ENCODE assay signal across 2 cellular contexts in the genomic region with DNA sequence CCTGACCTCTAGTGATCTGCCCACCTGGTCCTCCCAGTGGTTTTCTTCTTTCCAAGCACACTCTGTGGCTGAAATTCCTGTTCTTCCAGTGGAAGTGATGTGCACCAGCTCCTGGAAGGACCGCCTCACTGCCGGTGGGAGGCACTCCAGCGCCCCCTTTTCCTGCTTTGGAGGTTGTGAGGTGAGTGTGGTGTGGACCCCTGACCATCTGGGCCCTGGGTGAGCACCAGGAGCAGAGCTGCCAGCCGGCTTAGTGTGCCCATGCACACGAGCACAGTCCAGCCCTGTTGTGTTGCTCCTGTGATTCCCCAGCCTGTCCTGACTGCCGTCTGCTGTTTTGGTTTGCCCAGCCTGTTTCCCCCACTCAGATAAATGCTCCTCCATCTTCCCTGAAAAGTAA.
TF ChIP-seq lines count a peak whose summit lies in the region.

No MANE protein-coding gene starts in this region.

TF ChIP-seq in GM23338, 12 proteins besides CTCF, POLR2A, EP300 and RAD21:
- no peak for TF ChIP-seq CREB1 (CRISPR knock-in tag; IDR thresholded peaks at IDR 0.05; ENCODE audit: low read depth)

TF ChIP-seq in WTC11, 78 proteins besides CTCF, POLR2A, EP300 and RAD21:
- no peak for TF ChIP-seq ZNF671 (CRISPR knock-in tag; IDR thresholded peaks at IDR 0.05)
- TF ChIP-seq ELF4 (CRISPR knock-in tag; IDR thresholded peaks at IDR 0.05; ENCODE audit: low read depth) = no peak
- TF ChIP-seq ZNF423 (CRISPR knock-in tag; IDR thresholded peaks at IDR 0.05) = no peak
- TF ChIP-seq, protein P1, sequence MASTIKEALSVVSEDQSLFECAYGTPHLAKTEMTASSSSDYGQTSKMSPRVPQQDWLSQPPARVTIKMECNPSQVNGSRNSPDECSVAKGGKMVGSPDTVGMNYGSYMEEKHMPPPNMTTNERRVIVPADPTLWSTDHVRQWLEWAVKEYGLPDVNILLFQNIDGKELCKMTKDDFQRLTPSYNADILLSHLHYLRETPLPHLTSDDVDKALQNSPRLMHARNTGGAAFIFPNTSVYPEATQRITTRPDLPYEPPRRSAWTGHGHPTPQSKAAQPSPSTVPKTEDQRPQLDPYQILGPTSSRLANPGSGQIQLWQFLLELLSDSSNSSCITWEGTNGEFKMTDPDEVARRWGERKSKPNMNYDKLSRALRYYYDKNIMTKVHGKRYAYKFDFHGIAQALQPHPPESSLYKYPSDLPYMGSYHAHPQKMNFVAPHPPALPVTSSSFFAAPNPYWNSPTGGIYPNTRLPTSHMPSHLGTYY (CRISPR knock-in tag; IDR thresholded peaks at IDR 0.05) = no peak
